11 cellular contexts compared by ENCODE assay signal in genomic region chr1:76759950-76760349, GRCh38.
A peak's percentile ranks its signal among the peaks of the same experiment; 100 is the strongest.
DNase-seq lines count a peak whose midpoint lies in the region; ATAC-seq, FAIRE-seq and TF ChIP-seq lines count a peak whose summit lies in the region.
"Had no signal": no experiment of that assay in that cellular context is flagged by ENCODE, and none has a peak within 500 bp of the region (broad histone marks: within the 10 kb centered on the region; RNA-seq: fewer than 3 reads in every experiment).

No MANE protein-coding gene starts in this region.

- no peaks in the 10 kb centered on the region for H3K36me3 ChIP-seq in HepG2 (replicated peaks in 1 of 2; ENCODE audit: control insufficient read depth in 1 of 2, insufficient read depth in 2 of 2, low read length in 2 of 2)

- H4K20me1 ChIP-seq in HepG2 (ENCODE audit: insufficient read depth, low read length): no peaks in the 10 kb centered on the region

- H3K4me3 ChIP-seq in AG10803 (ENCODE audit: low read length) (no peak overlapping the region), epithelial cell of proximal tubule (ENCODE audit: low read depth, low read length) (no peak overlapping the region), HepG2 (replicated peaks in 1 of 3; ENCODE audit: insufficient read depth in 1 of 3, low read depth in 2 of 3, low read length in 3 of 3) (no peak overlapping the region)

- H2AFZ ChIP-seq in HepG2 (ENCODE audit: low read length): no peak overlapping the region

- CTCF ChIA-PET in HepG2 (lab: Yijun Ruan, JAX; ENCODE audit: low intra/inter-chr PET ratio, low total read pairs): no interaction called here

- in situ Hi-C loops in HepG2 (cut with HindIII; ENCODE audit: extremely low pct_ligation_motif_present, low pct_unique_long_range_greater_than_20kb): no loop called here

- no peak for FAIRE-seq in HepG2 (lab: Jason Lieb, UNC)

- ATAC-seq in HG02885 (IDR thresholded peaks at IDR 0.05; ENCODE audit: poor library complexity, unreplicated experiment) (no peak), HG02852 (IDR thresholded peaks at IDR 0.05; ENCODE audit: unreplicated experiment) (no peak), HepG2 (no peak)
- ATAC-seq: activated CD4-positive, CD25-positive, alpha-beta regulatory T cell treated with anti-CD3 and anti-CD28 coated beads, Interleukin-2, amount 50 U/mL, for 24 hours; activated naive CD8-positive, alpha-beta T cell treated with anti-CD3 and anti-CD28 coated beads, Interleukin-2, amount 50 U/mL, for 24 hours had no signal

- DNase-seq in AG10803 (ENCODE audit: low read depth) (peak; percentile 40), HT-29 (ENCODE audit: low spot score) (peak; percentile 22), NCI-H774 (lab: John Stamatoyannopoulos, UW) (peak; percentile 50), epithelial cell of proximal tubule (ENCODE audit: low read depth) (peak; percentile 99), HepG2 (ENCODE audit: low spot score) (no peak), germinal center (ENCODE audit: low spot score) (no peak)
- DNase-seq: activated naive CD8-positive, alpha-beta T cell treated with anti-CD3 and anti-CD28 coated beads, Interleukin-2, amount 50 U/mL, for 24 hours; CD4-positive, alpha-beta memory T cell had no signal

- H3K9me3 ChIP-seq in HepG2 (ENCODE audit: low read length): peaks cover 53% of the 10 kb centered on the region

- no peak overlapping the region for H3K9ac ChIP-seq in HepG2 (ENCODE audit: insufficient read depth, low read depth, low read length)

- TF ChIP-seq CTCF in AG10803 (conservative IDR thresholded peaks at IDR 0.05; ENCODE audit: low read length): no peak
- TF ChIP-seq CTCF in epithelial cell of proximal tubule (conservative IDR thresholded peaks at IDR 0.05; ENCODE audit: low read depth, low read length): no peak
- TF ChIP-seq CTCF in HepG2 (CRISPR knock-in tag; IDR thresholded peaks at IDR 0.05): no peak

- no peaks in the 10 kb centered on the region for H3K4me1 ChIP-seq in HepG2 (ENCODE audit: insufficient read depth, low read length)

- H3K27ac ChIP-seq in HepG2 (ENCODE audit: extremely low read length, insufficient read depth, low read length): no peak overlapping the region

- no peaks in the 10 kb centered on the region for H3K27me3 ChIP-seq in HepG2 (ENCODE audit: control insufficient read depth in 1 of 2, insufficient read depth in 2 of 2, low read length in 2 of 2)

- H3K79me2 ChIP-seq in HepG2 (ENCODE audit: insufficient read depth, low read length): no peaks in the 10 kb centered on the region

- no peak for TF ChIP-seq POLR2A in HepG2 (IDR thresholded peaks at IDR 0.05; ENCODE audit: insufficient read depth in 1 of 2, low read depth in 2 of 2, low read length in 2 of 2)

- POLR2A ChIA-PET in HepG2 (lab: Yijun Ruan, JAX): no interaction called here

- no peak overlapping the region for H3K4me2 ChIP-seq in HepG2 (ENCODE audit: low read depth, low read length)

- intact Hi-C loops in HepG2 (cut with micrococcal nuclease; ENCODE audit: unreplicated experiment): no loop called here

- TF ChIP-seq RAD21 in HepG2 (CRISPR knock-in tag; IDR thresholded peaks at IDR 0.05): no peak

- WGBS in HepG2 (ENCODE audit: low lambda C conversion rate): 20% methylated on average over 4 of the region's 4 CpGs

- TF ChIP-seq EP300 in HepG2 (IDR thresholded peaks at IDR 0.05; ENCODE audit: low read depth in 2 of 2, low read length in 2 of 2) (no peak), HepG2 (CRISPR knock-in tag; IDR thresholded peaks at IDR 0.05; ENCODE audit: borderline replicate concordance) (no peak)

- BruUV-seq in HepG2 (replicated peaks; lab: Mats Ljungman, UMichigan): no TSS peak

TF ChIP-seq in HepG2, 621 proteins besides CTCF, POLR2A, EP300 and RAD21:
- no peak for TF ChIP-seq SIN3B (IDR thresholded peaks at IDR 0.05; ENCODE audit: low read length)
- no peak for TF ChIP-seq PHF8 (CRISPR knock-in tag; IDR thresholded peaks at IDR 0.05)
- TF ChIP-seq MAFF (IDR thresholded peaks at IDR 0.05; ENCODE audit: low read depth, low read length): no peak
- no peak for TF ChIP-seq ZBTB3 (CRISPR knock-in tag; IDR thresholded peaks at IDR 0.05; ENCODE audit: borderline replicate concordance, low read depth)
- TF ChIP-seq CENPX (CRISPR knock-in tag; IDR thresholded peaks at IDR 0.05): no peak
- no peak for TF ChIP-seq ZNF180 (CRISPR knock-in tag; IDR thresholded peaks at IDR 0.05; ENCODE audit: borderline replicate concordance, low read depth)
- TF ChIP-seq ZSCAN30 (CRISPR knock-in tag; IDR thresholded peaks at IDR 0.05): no peak
- TF ChIP-seq ZNF781 (CRISPR knock-in tag; IDR thresholded peaks at IDR 0.05; ENCODE audit: borderline replicate concordance, not compliant biosample characterization): no peak
- no peak for TF ChIP-seq MED1 (CRISPR knock-in tag; IDR thresholded peaks at IDR 0.05)
- TF ChIP-seq KLF16 (CRISPR knock-in tag; IDR thresholded peaks at IDR 0.05): no peak
- no peak for TF ChIP-seq ZFP1 (CRISPR knock-in tag; IDR thresholded peaks at IDR 0.05)
- TF ChIP-seq ZFP82 (CRISPR knock-in tag; IDR thresholded peaks at IDR 0.05; ENCODE audit: borderline replicate concordance): no peak
- no peak for TF ChIP-seq MED13 (CRISPR knock-in tag; IDR thresholded peaks at IDR 0.05)
- no peak for TF ChIP-seq MBD4 (IDR thresholded peaks at IDR 0.05; ENCODE audit: borderline replicate concordance, low read length)
- TF ChIP-seq ZNF350 (CRISPR knock-in tag; IDR thresholded peaks at IDR 0.05; ENCODE audit: borderline replicate concordance, low read depth): no peak
- TF ChIP-seq ZBTB34 (CRISPR knock-in tag; IDR thresholded peaks at IDR 0.05): no peak
- TF ChIP-seq, protein P1, sequence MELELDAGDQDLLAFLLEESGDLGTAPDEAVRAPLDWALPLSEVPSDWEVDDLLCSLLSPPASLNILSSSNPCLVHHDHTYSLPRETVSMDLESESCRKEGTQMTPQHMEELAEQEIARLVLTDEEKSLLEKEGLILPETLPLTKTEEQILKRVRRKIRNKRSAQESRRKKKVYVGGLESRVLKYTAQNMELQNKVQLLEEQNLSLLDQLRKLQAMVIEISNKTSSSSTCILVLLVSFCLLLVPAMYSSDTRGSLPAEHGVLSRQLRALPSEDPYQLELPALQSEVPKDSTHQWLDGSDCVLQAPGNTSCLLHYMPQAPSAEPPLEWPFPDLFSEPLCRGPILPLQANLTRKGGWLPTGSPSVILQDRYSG (CRISPR knock-in tag; IDR thresholded peaks at IDR 0.05): no peak

Comparison
In these comparisons a context has a peak if more than half of its experiments do, and no peak if none do; other contexts are left out.
1. DNase-seq: peak in AG10803 (single experiment), HT-29 (single experiment), NCI-H774 (single experiment) and epithelial cell of proximal tubule (single experiment); none in HepG2 (single experiment) and germinal center (single experiment).